16 cellular contexts compared by ENCODE assay signal in genomic region chr2:230809015-230809414, GRCh38. TPM values are rescaled to one million over a fixed set of nuclear protein-coding genes. Genes with fewer than 3 reads are reported as not detected.
A peak's percentile ranks its signal among the peaks of the same experiment; 100 is the strongest.
DNase-seq lines count a peak whose midpoint lies in the region; ATAC-seq, FAIRE-seq and TF ChIP-seq lines count a peak whose summit lies in the region.
"Had no signal": no experiment of that assay in that cellular context is flagged by ENCODE, and none has a peak within 500 bp of the region (broad histone marks: within the 10 kb centered on the region; RNA-seq: fewer than 3 reads in every experiment).

No MANE protein-coding gene starts in this region.

- ATAC-seq in GM18907 (IDR thresholded peaks at IDR 0.05; ENCODE audit: unreplicated experiment): no peak
- ATAC-seq: PC-3 had no signal

- H3K9me3 Mint-ChIP-seq in activated naive CD8-positive, alpha-beta T cell treated with anti-CD3 and anti-CD28 coated beads for 36 hours: peaks cover 3% of the 10 kb centered on the region
- H3K9me3 Mint-ChIP-seq in neural progenitor cell: no peaks in the 10 kb centered on the region

- no peak for TF ChIP-seq CTCF in neural progenitor cell (IDR thresholded peaks at IDR 0.05)

- H4K20me1 ChIP-seq in neural progenitor cell (ENCODE audit: low read depth): no peaks in the 10 kb centered on the region

- FAIRE-seq in GM12892 (lab: Jason Lieb, UNC): peak; percentile 24
- peak; percentile 21 for FAIRE-seq in GM19239 (lab: Jason Lieb, UNC)

- no peak overlapping the region for H3K4me2 ChIP-seq in neural progenitor cell

- no peak overlapping the region for H2AFZ ChIP-seq in neural progenitor cell (replicated peaks)

- H3K27me3 Mint-ChIP-seq in activated naive CD8-positive, alpha-beta T cell treated with anti-CD3 and anti-CD28 coated beads for 36 hours: no peaks in the 10 kb centered on the region
- H3K27me3 Mint-ChIP-seq in neural progenitor cell (ENCODE audit: insufficient read depth, low read depth): no peaks in the 10 kb centered on the region

- H3K36me3 Mint-ChIP-seq in activated naive CD8-positive, alpha-beta T cell treated with anti-CD3 and anti-CD28 coated beads for 36 hours: peaks cover 41% of the 10 kb centered on the region
- H3K36me3 Mint-ChIP-seq in neural progenitor cell: peaks cover 31% of the 10 kb centered on the region

- no peaks in the 10 kb centered on the region for H3K36me3 ChIP-seq in neural progenitor cell

- H3K4me1 ChIP-seq in neural progenitor cell: peaks cover 7% of the 10 kb centered on the region

- no peak overlapping the region for H3K27ac ChIP-seq in neural progenitor cell
- H3K27ac ChIP-seq: RWPE1 had no signal

- H3K4me3 ChIP-seq in neural progenitor cell: no peak overlapping the region
- H3K4me3 ChIP-seq: MG63 had no signal

- H3K4me3 Mint-ChIP-seq in activated naive CD8-positive, alpha-beta T cell treated with anti-CD3 and anti-CD28 coated beads for 36 hours: no peak overlapping the region
- no peak overlapping the region for H3K4me3 Mint-ChIP-seq in neural progenitor cell

- peaks cover 30% of the 10 kb centered on the region for H3K4me1 Mint-ChIP-seq in activated naive CD8-positive, alpha-beta T cell treated with anti-CD3 and anti-CD28 coated beads for 36 hours
- peaks cover 4% of the 10 kb centered on the region for H3K4me1 Mint-ChIP-seq in neural progenitor cell

- no peak for TF ChIP-seq POLR2A in GM12892 (IDR thresholded peaks at IDR 0.05; ENCODE audit: low read depth, low read length)

- no peaks in the 10 kb centered on the region for H3K27me3 ChIP-seq in neural progenitor cell
- H3K27me3 ChIP-seq: MG63 had no signal

- H3K9me3 ChIP-seq in neural progenitor cell (ENCODE audit: low read depth): no peaks in the 10 kb centered on the region
- H3K9me3 ChIP-seq: MG63 had no signal

- H3K79me2 ChIP-seq in neural progenitor cell (ENCODE audit: low read depth): no peaks in the 10 kb centered on the region

- no peak for DNase-seq in GM12892 (ENCODE audit: insufficient read length)
- no peak for DNase-seq in GM19239 (ENCODE audit: insufficient read length, low spot score)
- DNase-seq in activated naive CD8-positive, alpha-beta T cell treated with anti-CD3 and anti-CD28 coated beads for 36 hours: no peak
- DNase-seq in neural progenitor cell (ENCODE audit: low spot score): no peak
- no peak for DNase-seq in DMS79 treated with DMSO at 0.1 percent for 48 hours (lab: John Stamatoyannopoulos, UW)
- DNase-seq in GF-D8 (lab: John Stamatoyannopoulos, UW): no peak
- DNase-seq: GOT3, KG1, MG63, NCI-H1092, NCI-H146, NCI-H2081, NCI-H774 had no signal

- peak overlapping the region; percentile 1 for H3K27ac Mint-ChIP-seq in activated naive CD8-positive, alpha-beta T cell treated with anti-CD3 and anti-CD28 coated beads for 36 hours
- peak overlapping the region; percentile 65 for H3K27ac Mint-ChIP-seq in neural progenitor cell

- H3F3A ChIP-seq in neural progenitor cell (ENCODE audit: low read depth): no peaks in the 10 kb centered on the region

- H3K9ac ChIP-seq in neural progenitor cell: no peak overlapping the region

RNA-seq across cellular contexts. Expression of gene ITM2C, which starts 55.7 kb away (rescaled TPM):
- 52.2 TPM for polyA plus RNA-seq in GM12892 (2012; ENCODE audit: missing spikeins)
- 10 to 100 TPM; 69.9 to 73.6 TPM for total RNA-seq in activated naive CD8-positive, alpha-beta T cell treated with anti-CD3 and anti-CD28 coated beads for 36 hours
- 84.6 and 146 TPM in 2 replicates for total RNA-seq in neural progenitor cell (ENCODE audit: low replicate concordance)
